17 cellular contexts compared by ENCODE assay signal in the genomic region with DNA sequence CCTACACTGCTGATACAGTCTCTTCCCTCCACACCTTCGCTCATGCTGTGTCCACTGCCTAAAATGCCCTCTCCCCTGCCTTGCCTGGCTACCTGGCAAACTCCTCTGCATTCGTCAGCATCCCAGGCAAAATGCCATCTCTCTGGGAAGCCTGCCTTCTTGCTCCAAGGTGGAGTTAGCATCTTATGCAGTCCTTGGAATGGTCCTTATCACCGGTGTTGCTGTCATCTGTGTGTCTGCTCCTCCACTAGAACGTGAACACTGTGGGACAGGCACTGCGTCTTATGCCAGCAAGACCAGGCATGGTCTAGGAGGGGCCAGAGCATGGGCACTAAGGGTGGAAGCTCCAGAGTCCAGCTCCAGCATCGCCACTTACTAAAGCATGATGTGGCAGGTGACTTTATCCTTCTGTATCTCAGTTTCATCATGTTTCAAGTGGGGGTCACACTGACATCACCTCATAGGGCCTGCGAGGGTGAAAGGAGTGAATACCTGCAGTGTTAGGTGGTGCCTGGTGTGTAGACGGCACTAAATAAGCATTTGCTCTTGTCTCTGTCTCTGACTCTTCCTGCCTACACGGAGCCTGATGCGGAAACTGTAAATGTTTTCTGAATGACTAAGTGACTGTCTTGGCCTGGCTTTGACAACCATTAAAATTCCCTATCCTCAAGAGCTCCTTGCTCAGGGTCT.
DNase-seq lines count a peak whose midpoint lies in the region; ATAC-seq and TF ChIP-seq lines count a peak whose summit lies in the region.
"Had no signal": no experiment of that assay in that cellular context is flagged by ENCODE, and none has a peak within 500 bp of the region (broad histone marks: within the 10 kb centered on the region; RNA-seq: fewer than 3 reads in every experiment).

No MANE protein-coding gene starts in this region.

- peaks cover 13% of the 10 kb centered on the region for H3K4me1 ChIP-seq in adipocyte (ENCODE audit: control insufficient read depth, insufficient read depth, low read length)

- H3K9ac ChIP-seq in adipocyte (ENCODE audit: low read length), result peak overlapping the region; percentile 24

- peaks cover 18% of the 10 kb centered on the region for H3K27me3 ChIP-seq in adipocyte (replicated peaks; ENCODE audit: control insufficient read depth, insufficient read depth, low read length)

- peak overlapping the region; percentile 77 for H3K27ac Mint-ChIP-seq in HFFc6
- H3K27ac Mint-ChIP-seq in activated naive CD8-positive, alpha-beta T cell treated with anti-CD3 and anti-CD28 coated beads for 36 hours, result no peak overlapping the region
- H3K27ac Mint-ChIP-seq: activated T-helper 1 cell treated with anti-CD3 and anti-CD28 coated beads, Interleukin-12 subunit alpha, Interleukin-12 subunit beta, Interleukin-2, Interleukin-4 antibody, amounts not matched to agents 30 ng/mL and 10 ng/mL and 1 ng/mL, durations not matched to agents 14 hours and 24 hours and 36 hours; memory B cell; T-helper 2 cell treated with Interferon-gamma antibody and Interleukin-4, amounts not matched to agents 5 μg/mL and 100 μg/mL, for 36 hours had no signal

- peaks cover 11% of the 10 kb centered on the region for H3K27me3 Mint-ChIP-seq in HFFc6 (ENCODE audit: insufficient read depth)
- peaks cover 8% of the 10 kb centered on the region for H3K27me3 Mint-ChIP-seq in activated naive CD8-positive, alpha-beta T cell treated with anti-CD3 and anti-CD28 coated beads for 36 hours

- no peaks in the 10 kb centered on the region for H3K36me3 Mint-ChIP-seq in HFFc6 (ENCODE audit: low read depth)
- H3K36me3 Mint-ChIP-seq in activated naive CD8-positive, alpha-beta T cell treated with anti-CD3 and anti-CD28 coated beads for 36 hours, result no peaks in the 10 kb centered on the region
- H3K36me3 Mint-ChIP-seq: memory B cell had no signal

- peak; percentile 79 for DNase-seq in AG08395 (ENCODE audit: low spot score)
- DNase-seq in HFFc6, result peak; percentile 71
- DNase-seq in adipocyte (ENCODE audit: low read depth), result no peak
- peak; percentile 66 for DNase-seq in kidney glomerular epithelial cell (lab: John Stamatoyannopoulos, UW)
- DNase-seq in NCI-H146 (lab: John Stamatoyannopoulos, UW), result no peak
- no peak for DNase-seq in H4 (ENCODE audit: low spot score)
- DNase-seq in activated naive CD8-positive, alpha-beta T cell treated with anti-CD3 and anti-CD28 coated beads for 36 hours, result no peak
- DNase-seq: activated CD4-positive, alpha-beta T cell treated with anti-CD3 and anti-CD28 coated beads, Interleukin-2, amount 50 U/mL, for 1 hour; Calu3; NCI-H1930; NCI-H526 treated with DMSO at 0.1 percent for 48 hours; stimulated activated naive CD4-positive, alpha-beta T cell treated with Interleukin-2 at 50 U/mL for 16 hours had no signal

- H3K9me3 ChIP-seq in adipocyte (ENCODE audit: control insufficient read depth, low read length), result no peaks in the 10 kb centered on the region

- no peaks in the 10 kb centered on the region for H3K9me3 Mint-ChIP-seq in HFFc6
- no peaks in the 10 kb centered on the region for H3K9me3 Mint-ChIP-seq in activated naive CD8-positive, alpha-beta T cell treated with anti-CD3 and anti-CD28 coated beads for 36 hours
- H3K9me3 Mint-ChIP-seq: activated T-helper 1 cell treated with anti-CD3 and anti-CD28 coated beads, Interleukin-12 subunit alpha, Interleukin-12 subunit beta, Interleukin-2, Interleukin-4 antibody, amounts not matched to agents 30 ng/mL and 10 ng/mL and 1 ng/mL, durations not matched to agents 14 hours and 24 hours and 36 hours; memory B cell; neural crest cell; T-helper 2 cell treated with Interferon-gamma antibody and Interleukin-4, amounts not matched to agents 5 μg/mL and 100 μg/mL, for 36 hours had no signal

- H3K4me1 Mint-ChIP-seq in HFFc6 (ENCODE audit: low read depth), result peaks cover 22% of the 10 kb centered on the region
- no peaks in the 10 kb centered on the region for H3K4me1 Mint-ChIP-seq in activated naive CD8-positive, alpha-beta T cell treated with anti-CD3 and anti-CD28 coated beads for 36 hours
- H3K4me1 Mint-ChIP-seq: memory B cell had no signal

- peak overlapping the region; percentile 51 for H3K4me3 Mint-ChIP-seq in HFFc6
- no peak overlapping the region for H3K4me3 Mint-ChIP-seq in activated naive CD8-positive, alpha-beta T cell treated with anti-CD3 and anti-CD28 coated beads for 36 hours
- H3K4me3 Mint-ChIP-seq: activated T-helper 1 cell treated with anti-CD3 and anti-CD28 coated beads, Interleukin-12 subunit alpha, Interleukin-12 subunit beta, Interleukin-2, Interleukin-4 antibody, amounts not matched to agents 30 ng/mL and 10 ng/mL and 1 ng/mL, durations not matched to agents 14 hours and 24 hours and 36 hours; memory B cell; neural crest cell; T-helper 2 cell treated with Interferon-gamma antibody and Interleukin-4, amounts not matched to agents 5 μg/mL and 100 μg/mL, for 36 hours had no signal

- H3K4me3 ChIP-seq in adipocyte (ENCODE audit: low read length), result no peak overlapping the region

- no peak for ATAC-seq in HG03108 (IDR thresholded peaks at IDR 0.05; ENCODE audit: unreplicated experiment)

- no peak for TF ChIP-seq CTCF in HFFc6 (IDR thresholded peaks at IDR 0.05)

- no peaks in the 10 kb centered on the region for H3K36me3 ChIP-seq in adipocyte (ENCODE audit: control insufficient read depth, insufficient read depth, low read length, severe bottlenecking)

Comparison
In these comparisons a context has a peak if more than half of its experiments do, and no peak if none do; other contexts are left out.
1. DNase-seq: peak in AG08395 (single experiment), HFFc6 (single experiment) and kidney glomerular epithelial cell (single experiment); none in adipocyte (single experiment), NCI-H146 (single experiment), H4 (single experiment) and activated naive CD8-positive, alpha-beta T cell treated with anti-CD3 and anti-CD28 coated beads for 36 hours (single experiment).